Comparison of ENCODE assay signal across 8 cellular contexts in the genomic region with DNA sequence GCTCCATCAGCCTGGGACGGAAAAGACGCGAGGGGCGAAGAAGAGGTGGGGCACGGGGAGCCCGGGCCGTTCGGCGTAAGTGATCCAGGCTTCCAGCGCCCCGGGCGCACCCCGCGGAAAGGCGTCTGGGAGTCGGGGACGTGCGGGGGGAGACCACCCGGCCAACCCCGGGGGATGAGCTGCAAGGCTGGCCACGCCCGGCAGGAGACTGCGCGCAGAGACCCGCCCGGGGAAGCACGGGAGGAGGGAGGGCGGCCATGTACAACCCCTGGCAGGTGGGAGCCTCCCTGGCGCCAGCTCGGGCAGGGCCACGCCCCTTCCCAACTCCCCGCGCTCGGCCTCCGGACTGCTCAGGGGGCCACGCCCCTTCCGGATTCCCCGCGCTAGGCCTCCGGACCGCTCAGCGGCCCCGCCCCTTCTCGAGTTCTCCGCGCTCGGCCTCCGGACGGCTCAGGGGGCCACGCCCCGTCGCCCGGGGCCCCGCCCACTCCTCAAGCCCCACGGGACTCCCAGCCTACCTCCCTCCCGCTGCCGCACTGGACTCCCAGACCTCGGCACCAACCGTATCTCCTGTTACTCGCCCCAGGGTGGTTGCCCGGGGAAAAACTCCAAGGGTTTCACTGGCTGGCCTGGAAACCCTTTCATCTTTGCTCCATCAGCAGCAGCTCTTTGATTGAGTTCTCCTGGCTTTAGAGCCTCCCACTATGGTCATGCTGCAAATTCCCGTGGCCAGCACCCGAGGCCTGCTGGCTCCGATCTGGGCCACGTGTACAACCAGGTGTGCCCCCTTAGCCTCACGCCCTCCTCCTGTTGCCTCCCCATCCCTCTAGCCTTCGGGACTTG.
DNase-seq lines count a peak whose midpoint lies in the region; ATAC-seq and TF ChIP-seq lines count a peak whose summit lies in the region.

No MANE protein-coding gene starts in this region.

- ATAC-seq in GM18873 (IDR thresholded peaks at IDR 0.05; ENCODE audit: low FRiP score, unreplicated experiment) (peak; percentile 87), HG03108 (IDR thresholded peaks at IDR 0.05; ENCODE audit: unreplicated experiment) (peak; percentile 98)

- no peaks in the 10 kb centered on the region for H3K9me3 ChIP-seq in A673 (ENCODE audit: low read depth, low read length, poor library complexity, severe bottlenecking)

- CTCF ChIA-PET in A673 (lab: Charles Lee), result no interaction called here

- H3K27me3 ChIP-seq in A673 (replicated peaks; ENCODE audit: insufficient read depth, low read depth, low read length, poor library complexity), result no peaks in the 10 kb centered on the region

- H3K27ac ChIP-seq in A673 (ENCODE audit: low read depth, low read length, poor library complexity, severe bottlenecking) (peak overlapping the region; percentile 69), cingulate gyrus (ENCODE audit: low read depth, low read length) (peak overlapping the region; percentile 87)

- no TSS peak for BruUV-seq in A673 (replicated peaks; lab: Mats Ljungman, UMichigan)

- peaks cover 13% of the 10 kb centered on the region for H3K4me1 ChIP-seq in A673 (ENCODE audit: insufficient read depth, low read length, poor library complexity, severe bottlenecking)

- DNase-seq in A673 (ENCODE audit: low spot score), result peak; percentile 95
- peak; percentile 97 for DNase-seq in NCI-H2227 (lab: John Stamatoyannopoulos, UW; ENCODE audit: unreplicated experiment)
- peak; percentile 58 to 67 for DNase-seq in activated CD4-positive, alpha-beta T cell treated with anti-CD3 and anti-CD28 coated beads for 4 hours
- peak; percentile 94 for DNase-seq in kidney tubule cell (ENCODE audit: low spot score)
- peak; percentile 96 for DNase-seq in stimulated activated CD4-positive, alpha-beta T cell treated with anti-CD3 and anti-CD28 coated beads, Interleukin-15, amount 100 ng/mL, for 24 hours

- POLR2A ChIA-PET in A673 (lab: Charles Lee; ENCODE audit: low non-redundant PET), result interaction anchor here (0.7 to 0.8 kb wide), 2 partner anchors 19 to 43 kb away, joined by 3 to 10 read pairs; no protein-coding TSS in a partner anchor

- no peaks in the 10 kb centered on the region for H3K36me3 ChIP-seq in A673 (ENCODE audit: insufficient read depth, low read length, poor library complexity, severe bottlenecking)

- TF ChIP-seq CTCF in A673 (conservative IDR thresholded peaks at IDR 0.05; ENCODE audit: low read depth, low read length), result no peak

- intact Hi-C loops in A673 (cut with micrococcal nuclease; ENCODE audit: unreplicated experiment), result loop anchor here (5.0 kb wide), 1 partner anchor 159 kb away; no protein-coding TSS in a partner anchor

- H3K4me3 ChIP-seq in A673 (ENCODE audit: low read depth, low read length, poor library complexity, severe bottlenecking), result peak overlapping the region; percentile 62

Comparison
In these comparisons a context has a peak if more than half of its experiments do, and no peak if none do; other contexts are left out.
1. Peak in every context shown above with its lines: DNase-seq, ATAC-seq, H3K4me3 ChIP-seq and H3K27ac ChIP-seq.